Comparison of ENCODE assay signal across 14 cellular contexts in genomic region chr14:100679707-100680438, GRCh38. TPM values are rescaled to one million over a fixed set of nuclear protein-coding genes. Genes with fewer than 3 reads are reported as not detected.
DNase-seq lines count a peak whose midpoint lies in the region; ATAC-seq and TF ChIP-seq lines count a peak whose summit lies in the region.
"Had no signal": no experiment of that assay in that cellular context is flagged by ENCODE, and none has a peak within 500 bp of the region (broad histone marks: within the 10 kb centered on the region; RNA-seq: fewer than 3 reads in every experiment).

No MANE protein-coding gene starts in this region.

- H3K27me3 Mint-ChIP-seq in neural progenitor cell (ENCODE audit: insufficient read depth, low read depth): peaks cover 18% of the 10 kb centered on the region

- H3K36me3 ChIP-seq in MG63 (no peaks in the 10 kb centered on the region), neural progenitor cell (no peaks in the 10 kb centered on the region)

- no peak overlapping the region for H3K27ac ChIP-seq in neural progenitor cell

- no peak overlapping the region for H3K4me2 ChIP-seq in neural progenitor cell

- no peak overlapping the region for H3K9ac ChIP-seq in neural progenitor cell

- H4K20me1 ChIP-seq in neural progenitor cell (ENCODE audit: low read depth): no peaks in the 10 kb centered on the region

- H2AFZ ChIP-seq in neural progenitor cell (replicated peaks): no peak overlapping the region

- ATAC-seq in GM18873 (IDR thresholded peaks at IDR 0.05; ENCODE audit: low FRiP score, unreplicated experiment) (no peak), HG03442 (IDR thresholded peaks at IDR 0.05; ENCODE audit: unreplicated experiment) (no peak)
- ATAC-seq: GM12878 had no signal

- peaks cover 31% of the 10 kb centered on the region for H3K4me1 ChIP-seq in neural progenitor cell

- TF ChIP-seq CTCF in fibroblast of pulmonary artery (IDR thresholded peaks at IDR 0.05; ENCODE audit: low read length, missing control alignments): no peak
- TF ChIP-seq CTCF in neural progenitor cell (IDR thresholded peaks at IDR 0.05): no peak

- H3K27me3 ChIP-seq in MG63 (no peaks in the 10 kb centered on the region), neural progenitor cell (no peaks in the 10 kb centered on the region)

- no peaks in the 10 kb centered on the region for H3K79me2 ChIP-seq in neural progenitor cell (ENCODE audit: low read depth)

- H3K36me3 Mint-ChIP-seq in neural progenitor cell: no peaks in the 10 kb centered on the region

- H3K4me3 Mint-ChIP-seq in neural progenitor cell: no peak overlapping the region
- H3K4me3 Mint-ChIP-seq: B cell had no signal

- peaks cover 6% of the 10 kb centered on the region for H3F3A ChIP-seq in neural progenitor cell (ENCODE audit: low read depth)

- peak; percentile 8 for DNase-seq in A172 (ENCODE audit: low spot score)
- peak; percentile 23 for DNase-seq in MG63
- peak; percentile 62 for DNase-seq in fibroblast of pulmonary artery (ENCODE audit: low read depth)
- no peak for DNase-seq in neural progenitor cell (ENCODE audit: low spot score)
- DNase-seq in GOT3 (lab: John Stamatoyannopoulos, UW): no peak
- DNase-seq in NOMO-1 (lab: John Stamatoyannopoulos, UW; ENCODE audit: unreplicated experiment in 2 of 2): no peak
- DNase-seq: activated CD8-positive, alpha-beta memory T cell treated with anti-CD3 and anti-CD28 coated beads for 24 hours; NCI-H1930; SIG-M5; stimulated activated CD4-positive, alpha-beta T cell treated with anti-CD3 and anti-CD28 coated beads, Interleukin-4, amount 100 ng/mL, for 24 hours had no signal

- peak overlapping the region; percentile 63 for H3K27ac Mint-ChIP-seq in neural progenitor cell
- H3K27ac Mint-ChIP-seq: B cell had no signal

- peaks cover 55% of the 10 kb centered on the region for H3K4me1 Mint-ChIP-seq in neural progenitor cell
- H3K4me1 Mint-ChIP-seq: B cell had no signal

- H3K9me3 Mint-ChIP-seq in neural progenitor cell: no peaks in the 10 kb centered on the region

- H3K4me3 ChIP-seq in MG63 (no peak overlapping the region), fibroblast of pulmonary artery (replicated peaks; ENCODE audit: low read depth, low read length) (no peak overlapping the region), neural progenitor cell (no peak overlapping the region)
- H3K4me3 ChIP-seq: GM12878 had no signal

- H3K9me3 ChIP-seq in MG63: no peaks in the 10 kb centered on the region
- H3K9me3 ChIP-seq in neural progenitor cell (ENCODE audit: low read depth): no peaks in the 10 kb centered on the region

RNA-seq across cellular contexts. Expression of gene DLK1, which starts 46.8 kb away (rescaled TPM):
- not detected in 2 replicates for total RNA-seq in A172 (2014; rRNA removed; shearing (Covaris generic))
- total RNA-seq in MG63 (2014; rRNA removed; shearing (Covaris generic); ENCODE audit: low replicate concordance): not detected in 2 replicates
- 312 and 1,018 TPM in 2 replicates for total RNA-seq in neural progenitor cell (ENCODE audit: low replicate concordance)
- total RNA-seq: B cell had no signal

Comparison
In these comparisons a context has a peak if more than half of its experiments do, and no peak if none do; other contexts are left out.
1. DNase-seq: peak in A172 (single experiment), MG63 (single experiment) and fibroblast of pulmonary artery (single experiment); none in neural progenitor cell (single experiment), GOT3 (single experiment) and NOMO-1 (0 of 2).
2. RNA of gene DLK1, which starts 46.8 kb away (total RNA-seq): 312 to 1,018 TPM in neural progenitor cell; not detected in A172 and not detected in MG63; every median in the first group is over 100 times any median in the second.